ENCODE assay signal across 8 cellular contexts in the genomic region with DNA sequence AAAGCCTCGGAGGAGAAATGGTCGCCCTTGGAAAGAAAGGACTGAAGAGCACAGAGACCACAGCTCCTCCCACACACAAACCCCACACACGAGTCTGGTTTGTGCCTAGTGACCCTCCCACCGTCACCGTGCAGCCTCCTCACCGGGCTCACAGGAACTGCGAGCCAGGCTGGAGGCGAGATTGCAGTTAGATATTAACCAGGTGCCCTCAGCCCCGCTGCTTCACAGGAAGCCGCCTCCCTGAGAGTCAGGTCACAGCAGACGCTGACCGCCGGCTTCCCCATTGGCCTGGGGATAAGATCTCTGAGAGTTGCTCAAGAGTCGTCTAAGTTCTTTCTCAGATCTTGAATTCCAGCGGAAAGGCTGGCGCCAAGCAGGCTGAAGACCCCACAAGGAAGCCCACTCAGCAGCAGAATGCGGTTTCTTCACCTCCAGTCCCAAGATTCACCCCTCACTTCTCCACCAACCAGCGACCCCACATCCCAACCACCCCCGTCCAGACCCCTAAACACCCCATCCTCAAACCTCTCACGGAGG. TPM values are rescaled to one million over a fixed set of nuclear protein-coding genes. Genes with fewer than 3 reads are reported as not detected.
DNase-seq lines count a peak whose midpoint lies in the region; ATAC-seq and TF ChIP-seq lines count a peak whose summit lies in the region.

No MANE protein-coding gene starts in this region.

- H3K4me2 ChIP-seq in parathyroid adenoma (ENCODE audit: low read length): peak overlapping the region; percentile 62

- H3K27me3 Mint-ChIP-seq in activated naive CD8-positive, alpha-beta T cell treated with anti-CD3 and anti-CD28 coated beads, Interleukin-2, amount 50 U/mL, for 24 hours: no peaks in the 10 kb centered on the region

- peak; percentile 42 for ATAC-seq in GM18867 (IDR thresholded peaks at IDR 0.05; ENCODE audit: unreplicated experiment)
- peak; percentile 53 for ATAC-seq in HG03432 (IDR thresholded peaks at IDR 0.05; ENCODE audit: unreplicated experiment)
- ATAC-seq in activated naive CD8-positive, alpha-beta T cell treated with anti-CD3 and anti-CD28 coated beads, Interleukin-2, amount 50 U/mL, for 24 hours: peak; percentile 17
- ATAC-seq in heart right ventricle: peak; percentile 14 to 54 (median 34)
- no peak for ATAC-seq in GM19455 (IDR thresholded peaks at IDR 0.05; ENCODE audit: unreplicated experiment)

- peak overlapping the region; percentile 87 for H2AFZ ChIP-seq in parathyroid adenoma

- intact Hi-C loops in heart right ventricle (cut with DNase I): loop anchor here in 6 of 10 donors (1.0 to 10.0 kb wide), 5 partner anchors 38 to 71 kb away; partner anchors contain the start of genes ZNF563 (in 6 of the 6) and ZNF442 (in 3 of the 6)

- H3K4me3 Mint-ChIP-seq in activated naive CD8-positive, alpha-beta T cell treated with anti-CD3 and anti-CD28 coated beads, Interleukin-2, amount 50 U/mL, for 24 hours: peak overlapping the region; percentile 98

- peaks cover 36% of the 10 kb centered on the region for H3K79me2 ChIP-seq in parathyroid adenoma

- DNase-seq in Ammon's horn (ENCODE audit: low spot score) (peak; percentile 49), SK-N-MC (ENCODE audit: low read depth, low spot score) (no peak), heart right ventricle (peak; percentile 47 to 53)
- peak; percentile 65 for DNase-seq in activated naive CD8-positive, alpha-beta T cell treated with anti-CD3 and anti-CD28 coated beads, Interleukin-2, amount 50 U/mL, for 24 hours

- H3K9me3 Mint-ChIP-seq in activated naive CD8-positive, alpha-beta T cell treated with anti-CD3 and anti-CD28 coated beads, Interleukin-2, amount 50 U/mL, for 24 hours: no peaks in the 10 kb centered on the region

- TF ChIP-seq CTCF in heart right ventricle (IDR thresholded peaks at IDR 0.05) (no peak), parathyroid adenoma (IDR thresholded peaks at IDR 0.05) (no peak)

- peaks cover 11% of the 10 kb centered on the region for H3K36me3 Mint-ChIP-seq in activated naive CD8-positive, alpha-beta T cell treated with anti-CD3 and anti-CD28 coated beads, Interleukin-2, amount 50 U/mL, for 24 hours (ENCODE audit: low read depth)

- no peak overlapping the region for H3K27ac ChIP-seq in SK-N-MC
- H3K27ac ChIP-seq in heart right ventricle: peak overlapping the region; percentile 95 to 99 (median 97)
- peak overlapping the region; percentile 95 for H3K27ac ChIP-seq in parathyroid adenoma

- peak overlapping the region; percentile 95 for H3K27ac Mint-ChIP-seq in activated naive CD8-positive, alpha-beta T cell treated with anti-CD3 and anti-CD28 coated beads, Interleukin-2, amount 50 U/mL, for 24 hours

- H3K9me3 ChIP-seq in SK-N-MC (ENCODE audit: low read depth, low read length) (no peaks in the 10 kb centered on the region), heart right ventricle (no peaks in the 10 kb centered on the region), parathyroid adenoma (ENCODE audit: control insufficient read depth, low read length) (no peaks in the 10 kb centered on the region)

- WGBS in heart right ventricle, 2 donors: 0 to 2% methylated on average over 20 of the region's 20 CpGs

- H3K4me1 ChIP-seq in heart right ventricle (peaks cover 0 to 54% (median 39%) of the 10 kb centered on the region in 9 donors), parathyroid adenoma (peaks cover 6% of the 10 kb centered on the region)

- H3K27me3 ChIP-seq in heart right ventricle (no peaks in the 10 kb centered on the region), parathyroid adenoma (ENCODE audit: control insufficient read depth, insufficient read depth, low read length) (no peaks in the 10 kb centered on the region)

- peaks cover 54% of the 10 kb centered on the region for H3K4me1 Mint-ChIP-seq in activated naive CD8-positive, alpha-beta T cell treated with anti-CD3 and anti-CD28 coated beads, Interleukin-2, amount 50 U/mL, for 24 hours

- no peaks in the 10 kb centered on the region for H3K36me3 ChIP-seq in SK-N-MC (ENCODE audit: insufficient read depth, low read length)
- peaks cover 0 to 17% (median 0%) of the 10 kb centered on the region in 9 donors for H3K36me3 ChIP-seq in heart right ventricle
- H3K36me3 ChIP-seq in parathyroid adenoma (ENCODE audit: control insufficient read depth, insufficient read depth, low read length): no peaks in the 10 kb centered on the region

- H3K9ac ChIP-seq in SK-N-MC (ENCODE audit: insufficient read length) (no peak overlapping the region), parathyroid adenoma (peak overlapping the region; percentile 96)

- peak overlapping the region; percentile 67 for H3K4me3 ChIP-seq in SK-N-MC
- peak overlapping the region; percentile 75 to 100 (median 94) for H3K4me3 ChIP-seq in heart right ventricle
- peak overlapping the region; percentile 96 for H3K4me3 ChIP-seq in parathyroid adenoma (ENCODE audit: low read depth, low read length)

RNA-seq across cellular contexts. Expression of gene ZNF44, which starts 0.8 kb away (rescaled TPM):
- total RNA-seq in heart right ventricle: 10 to 100 TPM in 6 of 10 donors, 1 to 10 TPM in 4; 7.5 to 12.7 (median 10.4) TPM
- polyA plus RNA-seq in heart right ventricle: 10 to 100 TPM in 1 of 2 donors, 1 to 10 TPM in 1; 6.3 to 16.1 TPM

RNA-seq across cellular contexts. Expression of gene ZNF563, which starts 39.6 kb away (rescaled TPM):
- total RNA-seq in heart right ventricle: 1 to 10 TPM; 2.1 to 6.2 (median 4.5) TPM
- polyA plus RNA-seq in heart right ventricle: 1 to 10 TPM; 1.6 to 2.9 TPM
